Comparison of ENCODE assay signal across 8 cellular contexts in the genomic region with DNA sequence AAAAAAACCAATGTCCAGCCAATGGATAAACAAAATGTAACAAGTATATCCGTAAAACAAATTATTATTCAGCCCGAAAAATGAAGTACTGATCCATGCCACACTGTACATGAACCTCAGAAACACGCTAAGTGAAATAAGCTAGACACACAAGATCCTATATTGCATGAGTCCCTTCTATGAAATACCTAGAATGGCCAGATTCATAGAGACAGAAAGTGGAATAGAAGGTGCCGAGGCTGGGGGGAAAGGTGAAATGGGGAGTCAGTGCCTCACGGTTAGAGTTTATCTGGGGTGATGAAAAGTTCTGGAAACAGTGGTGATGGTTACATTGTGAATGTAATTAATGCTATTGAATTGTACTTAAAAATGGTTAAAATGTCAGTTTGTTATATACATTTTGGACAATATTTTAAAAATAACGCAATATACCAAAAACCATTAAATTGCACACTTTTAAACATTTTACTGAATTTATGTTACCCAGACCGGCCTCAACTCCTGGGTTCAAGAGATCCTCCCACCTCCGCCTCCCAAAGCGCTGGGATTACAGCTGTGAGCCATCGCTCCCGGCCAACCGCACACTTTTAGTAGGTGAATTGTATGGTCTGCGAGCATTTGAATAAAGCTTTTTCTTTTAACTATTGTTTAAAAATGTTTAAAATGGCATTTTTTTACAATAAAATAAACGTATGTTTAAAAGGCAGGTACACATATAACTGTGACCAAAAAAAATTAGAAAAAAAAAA. TPM values are rescaled to one million over a fixed set of nuclear protein-coding genes. Genes with fewer than 3 reads are reported as not detected.
DNase-seq lines count a peak whose midpoint lies in the region; ATAC-seq and TF ChIP-seq lines count a peak whose summit lies in the region.

No MANE protein-coding gene starts in this region.

- no peak for TF ChIP-seq EP300 in esophagus muscularis mucosa (IDR thresholded peaks at IDR 0.05)

- in situ Hi-C loops in SK-MEL-5 (cut with HindIII; ENCODE audit: low pct_unique_long_range_greater_than_20kb, low sequenced_read_pairs) = no loop called here

- H3K27me3 ChIP-seq in left ventricle myocardium inferior (ENCODE audit: low read depth) = no peaks in the 10 kb centered on the region
- no peaks in the 10 kb centered on the region for H3K27me3 ChIP-seq in esophagus muscularis mucosa
- H3K27me3 ChIP-seq in prostate gland (replicated peaks; ENCODE audit: insufficient read depth) = no peaks in the 10 kb centered on the region

- H3K4me3 ChIP-seq in left ventricle myocardium inferior (peak overlapping the region; percentile 99), esophagus muscularis mucosa (peak overlapping the region; percentile 81 to 95 (median 90)), prostate gland (peak overlapping the region; percentile 62 to 65)

- WGBS in esophagus muscularis mucosa = 9% methylated on average over 14 of the region's 14 CpGs
- WGBS in prostate gland = 5% methylated on average over 14 of the region's 14 CpGs

- ATAC-seq in Right ventricle myocardium inferior = no peak

- H3K27ac ChIP-seq in left ventricle myocardium inferior (replicated peaks) (peak overlapping the region; percentile 99), esophagus muscularis mucosa (replicated peaks in 1 of 4) (peak overlapping the region; percentile 95 to 99 (median 97)), prostate gland (peak overlapping the region in 1 of 2 donors; percentile 22)

- TF ChIP-seq POLR2A in esophagus muscularis mucosa (IDR thresholded peaks at IDR 0.05; ENCODE audit: low read depth) (no peak), prostate gland (IDR thresholded peaks at IDR 0.05) (no peak)

- TF ChIP-seq CTCF in left ventricle myocardium inferior (IDR thresholded peaks at IDR 0.05; ENCODE audit: borderline replicate concordance) = no peak
- no peak for TF ChIP-seq CTCF in esophagus muscularis mucosa (IDR thresholded peaks at IDR 0.05)
- TF ChIP-seq CTCF in prostate gland (IDR thresholded peaks at IDR 0.05) = no peak

- intact Hi-C loops in left ventricle myocardium inferior (cut with micrococcal nuclease) (no loop called here), Right ventricle myocardium inferior (cut with DNase I) (loop anchor here (1.0 to 5.0 kb wide), 2 partner anchors 69 to 214 kb away; partner anchors contain the start of genes PCYT1A and UBXN7), esophagus muscularis mucosa (cut with DNase I) (loop anchor here (2.0 kb wide), 1 partner anchor 69 kb away; the partner anchor contains the start of gene UBXN7), prostate gland (cut with DNase I) (loop anchor here (2.0 kb wide), 1 partner anchor 69 kb away; the partner anchor contains the start of gene UBXN7)

- DNase-seq in left ventricle myocardium inferior = no peak
- no peak for DNase-seq in Right ventricle myocardium inferior (ENCODE audit: missing footprints)
- DNase-seq in SK-MEL-5 (ENCODE audit: low read depth, low spot score) = peak; percentile 10
- no peak for DNase-seq in esophagus muscularis mucosa (ENCODE audit: extremely low spot score)
- DNase-seq in prostate gland (ENCODE audit: low spot score) = no peak
- DNase-seq in GM19240 (ENCODE audit: insufficient read length, low spot score) = no peak
- DNase-seq in NCI-H1436 (lab: John Stamatoyannopoulos, UW) = no peak
- DNase-seq in nucleus accumbens (lab: John Stamatoyannopoulos, UW) = no peak

- peaks cover 4% of the 10 kb centered on the region for H3K9me3 ChIP-seq in left ventricle myocardium inferior (replicated peaks)
- H3K9me3 ChIP-seq in esophagus muscularis mucosa = no peaks in the 10 kb centered on the region
- H3K9me3 ChIP-seq in prostate gland = no peaks in the 10 kb centered on the region

- H3K36me3 ChIP-seq in left ventricle myocardium inferior (peaks cover 5% of the 10 kb centered on the region), esophagus muscularis mucosa (peaks cover 0 to 3% (median 0%) of the 10 kb centered on the region in 4 donors), prostate gland (no peaks in the 10 kb centered on the region)

- peaks cover 67% of the 10 kb centered on the region for H3K4me1 ChIP-seq in left ventricle myocardium inferior
- peaks cover 22 to 47% (median 39%) of the 10 kb centered on the region in 4 donors for H3K4me1 ChIP-seq in esophagus muscularis mucosa
- no peaks in the 10 kb centered on the region for H3K4me1 ChIP-seq in prostate gland (replicated peaks)

RNA-seq across cellular contexts. Expression of gene RNF168, which starts 2.1 kb away (rescaled TPM):
- total RNA-seq in left ventricle myocardium inferior (18.9 TPM), Right ventricle myocardium inferior (21.9 TPM), esophagus muscularis mucosa (10 to 100 TPM; 17.2 to 23.0 (median 22.3) TPM), prostate gland (10 to 100 TPM; 17.1 to 30.6 TPM)
- 7.1 and 7.7 TPM in 2 replicates for total RNA-seq in SK-MEL-5 (2014; rRNA removed; shearing (Covaris generic))
- polyA plus RNA-seq in SK-MEL-5 (2015; cell fraction: cytosol; rRNA removed) = 3.3 and 5.0 TPM in 2 replicates
- 5.4 and 7.7 TPM in 2 replicates for polyA plus RNA-seq in SK-MEL-5 (2015; cell fraction: nucleus; rRNA removed)

RNA-seq across cellular contexts. Expression of gene SMCO1, which starts 13.7 kb away (rescaled TPM):
- total RNA-seq in left ventricle myocardium inferior = 73.0 TPM
- 78.6 TPM for total RNA-seq in Right ventricle myocardium inferior
- not detected in 2 replicates for total RNA-seq in SK-MEL-5 (2014; rRNA removed; shearing (Covaris generic))
- polyA plus RNA-seq in SK-MEL-5 (2015; cell fraction: cytosol; rRNA removed) = not detected in 2 replicates
- not detected in 2 replicates for polyA plus RNA-seq in SK-MEL-5 (2015; cell fraction: nucleus; rRNA removed)
- not detected for total RNA-seq in esophagus muscularis mucosa
- not detected for total RNA-seq in prostate gland

Comparison
In these comparisons a context has a peak if more than half of its experiments do, and no peak if none do; other contexts are left out.
1. RNA of gene SMCO1, which starts 13.7 kb away (total RNA-seq): 78.6 TPM in Right ventricle myocardium inferior (single experiment) and 73.0 TPM in left ventricle myocardium inferior (single experiment); not detected in SK-MEL-5, not detected in esophagus muscularis mucosa and not detected in prostate gland; every median in the first group is over 10 times any median in the second.
2. Peak in every context shown above with its lines, with median percentiles within 50 percentile points of each other: H3K4me3 ChIP-seq.